9 cellular contexts compared by ENCODE assay signal in genomic region chr21:28771790-28772501, GRCh38.
DNase-seq lines count a peak whose midpoint lies in the region; ATAC-seq lines count a peak whose summit lies in the region.
"Had no signal": no experiment of that assay in that cellular context is flagged by ENCODE, and none has a peak within 500 bp of the region (broad histone marks: within the 10 kb centered on the region; RNA-seq: fewer than 3 reads in every experiment).

No MANE protein-coding gene starts in this region.

- ATAC-seq in sciatic nerve = peak; percentile 77
- ATAC-seq in HG03025 (IDR thresholded peaks at IDR 0.05; ENCODE audit: low FRiP score, unreplicated experiment) = no peak
- no peak for ATAC-seq in HG02938 (IDR thresholded peaks at IDR 0.05; ENCODE audit: unreplicated experiment)

- in situ Hi-C loops in Caki2 (cut with HindIII; ENCODE audit: low pct_unique_long_range_greater_than_20kb, low sequenced_read_pairs) = no loop called here

- peak; percentile 37 for DNase-seq in Caki2 (ENCODE audit: low read depth)
- peak; percentile 10 for DNase-seq in RPMI7951 (ENCODE audit: low read depth)
- peak; percentile 81 for DNase-seq in fibroblast of the conjunctiva (ENCODE audit: low read depth)
- DNase-seq in sciatic nerve (ENCODE audit: low spot score) = no peak
- no peak for DNase-seq in central memory CD4-positive, alpha-beta T cell
- DNase-seq in HT-29 (ENCODE audit: low spot score) = no peak
- DNase-seq: KG1 had no signal

- intact Hi-C loops in sciatic nerve (cut with DNase I) = no loop called here

Comparison
In these comparisons a context has a peak if more than half of its experiments do, and no peak if none do; other contexts are left out.
1. DNase-seq: peak in Caki2 (single experiment), RPMI7951 (single experiment) and fibroblast of the conjunctiva (single experiment); none in sciatic nerve (single experiment), central memory CD4-positive, alpha-beta T cell (single experiment) and HT-29 (single experiment).